ENCODE assay signal across 18 cellular contexts in genomic region chr3:171307988-171308387, GRCh38.
DNase-seq lines count a peak whose midpoint lies in the region; ATAC-seq, FAIRE-seq and TF ChIP-seq lines count a peak whose summit lies in the region.
"Had no signal": no experiment of that assay in that cellular context is flagged by ENCODE, and none has a peak within 500 bp of the region (broad histone marks: within the 10 kb centered on the region; RNA-seq: fewer than 3 reads in every experiment).

No MANE protein-coding gene starts in this region.

- no peak for ATAC-seq in CD4-positive, CD25-positive, alpha-beta regulatory T cell (ENCODE audit: low read depth in 2 of 2)
- no peak for ATAC-seq in K562
- ATAC-seq in GM21528 (IDR thresholded peaks at IDR 0.05; ENCODE audit: low FRiP score, unreplicated experiment): no peak
- ATAC-seq: CD8-positive, alpha-beta T cell; HCT116 had no signal

- H3K9me1 ChIP-seq in K562 (ENCODE audit: control insufficient read depth, insufficient read depth, low read length): no peaks in the 10 kb centered on the region

- no peaks in the 10 kb centered on the region for H3K9me3 ChIP-seq in CD4-positive, CD25-positive, alpha-beta regulatory T cell (ENCODE audit: control insufficient read depth in 2 of 2, low read length in 2 of 2)
- no peaks in the 10 kb centered on the region for H3K9me3 ChIP-seq in HEK293 (ENCODE audit: control insufficient read depth, insufficient read depth, low read depth, low read length)
- H3K9me3 ChIP-seq in K562 (replicated peaks; ENCODE audit: control insufficient read depth, insufficient read depth, low read depth, low read length): no peaks in the 10 kb centered on the region

- TF ChIP-seq CTCF in HEK293 (tag by site-specific recombination; IDR thresholded peaks at IDR 0.05): no peak
- TF ChIP-seq CTCF in K562 (IDR thresholded peaks at IDR 0.05 in 2 of 3, conservative IDR thresholded peaks at IDR 0.05 in 1 of 3; ENCODE audit: insufficient read depth in 2 of 3, low read depth in 1 of 3, low read length in 3 of 3): no peak
- no peak for TF ChIP-seq CTCF in osteocyte (IDR thresholded peaks at IDR 0.05)

- no peaks in the 10 kb centered on the region for H3K27me3 Mint-ChIP-seq in CD4-positive, CD25-positive, alpha-beta regulatory T cell
- no peaks in the 10 kb centered on the region for H3K27me3 Mint-ChIP-seq in osteocyte (ENCODE audit: unreplicated experiment)

- H3K4me2 ChIP-seq in K562 (ENCODE audit: insufficient read depth, low read length): no peak overlapping the region
- H3K4me2 ChIP-seq: BLaER1 treated with 17β-estradiol and CSF1 and Interleukin-3, amounts not matched to agents 10 nM and 100 nM had no signal

- H3K4me3 Mint-ChIP-seq in CD4-positive, CD25-positive, alpha-beta regulatory T cell: no peak overlapping the region
- no peak overlapping the region for H3K4me3 Mint-ChIP-seq in osteocyte (ENCODE audit: unreplicated experiment)
- H3K4me3 Mint-ChIP-seq: CD8-positive, alpha-beta T cell had no signal

- no peak for TF ChIP-seq RAD21 in K562 (CRISPR knock-in tag; conservative IDR thresholded peaks at IDR 0.05 in 1 of 2, IDR thresholded peaks at IDR 0.05 in 1 of 2)

- no peaks in the 10 kb centered on the region for H4K20me1 ChIP-seq in K562 (replicated peaks; ENCODE audit: control insufficient read depth, insufficient read depth, low read length)
- H4K20me1 ChIP-seq: BLaER1 treated with 17β-estradiol and CSF1 and Interleukin-3, amounts not matched to agents 10 nM and 100 nM had no signal

- POLR2A ChIA-PET in HEK293 (lab: Yijun Ruan, JAX): no interaction called here
- POLR2A ChIA-PET in K562 (lab: Yijun Ruan, JAX): no interaction called here

- in situ Hi-C loops in K562 (cut with MboI): no loop called here

- H2AFZ ChIP-seq in K562 (ENCODE audit: low read depth, low read length): no peak overlapping the region
- H2AFZ ChIP-seq: GM23248 had no signal

- H3K4me1 Mint-ChIP-seq in CD4-positive, CD25-positive, alpha-beta regulatory T cell: peaks cover 41 to 76% (median 61%) of the 10 kb centered on the region in 4 donors
- peaks cover 67% of the 10 kb centered on the region for H3K4me1 Mint-ChIP-seq in osteocyte (ENCODE audit: unreplicated experiment)

- no peak for FAIRE-seq in K562 (lab: Jason Lieb, UNC)
- FAIRE-seq: H54 had no signal

- H3K27ac ChIP-seq in CD4-positive, CD25-positive, alpha-beta regulatory T cell (ENCODE audit: insufficient read depth, low read length, poor library complexity, severe bottlenecking): no peak overlapping the region
- H3K27ac ChIP-seq in HEK293 (ENCODE audit: extremely low read depth, low read depth, low read length): no peak overlapping the region
- no peak overlapping the region for H3K27ac ChIP-seq in K562 (ENCODE audit: extremely low read depth, low read depth, low read length)
- H3K27ac ChIP-seq: BLaER1 treated with 17β-estradiol and CSF1 and Interleukin-3, amounts not matched to agents 10 nM and 100 nM; GM23248; HL-60 had no signal

- no peaks in the 10 kb centered on the region for H3K27me3 ChIP-seq in CD4-positive, CD25-positive, alpha-beta regulatory T cell (ENCODE audit: control insufficient read depth, insufficient read depth, low read length)
- H3K27me3 ChIP-seq in K562 (ENCODE audit: control insufficient read depth in 2 of 2, insufficient read depth in 2 of 2, low read length in 2 of 2): no peaks in the 10 kb centered on the region
- H3K27me3 ChIP-seq: BLaER1 treated with 17β-estradiol and CSF1 and Interleukin-3, amounts not matched to agents 10 nM and 100 nM had no signal

- H3K9ac ChIP-seq in K562 (ENCODE audit: insufficient read depth in 1 of 2, low read depth in 2 of 2, low read length in 2 of 2): no peak overlapping the region
- H3K9ac ChIP-seq: BLaER1 treated with 17β-estradiol and CSF1 and Interleukin-3, amounts not matched to agents 10 nM and 100 nM; GM23248 had no signal

- intact Hi-C loops in K562 (cut with micrococcal nuclease): no loop called here

- BruUV-seq in K562 (replicated peaks; lab: Mats Ljungman, UMichigan): no TSS peak

- peaks cover 18% of the 10 kb centered on the region for H3K79me2 ChIP-seq in K562 (ENCODE audit: control insufficient read depth, insufficient read depth, low read length)

- H3K36me3 Mint-ChIP-seq in CD4-positive, CD25-positive, alpha-beta regulatory T cell: peaks cover 19% of the 10 kb centered on the region
- H3K36me3 Mint-ChIP-seq in osteocyte (ENCODE audit: unreplicated experiment): peaks cover 3% of the 10 kb centered on the region
- H3K36me3 Mint-ChIP-seq: CD8-positive, alpha-beta T cell had no signal

- H3K27ac Mint-ChIP-seq in CD4-positive, CD25-positive, alpha-beta regulatory T cell: peak overlapping the region in 2 of 3 donors; percentile 41 to 61
- peak overlapping the region; percentile 92 for H3K27ac Mint-ChIP-seq in osteocyte (ENCODE audit: unreplicated experiment)
- H3K27ac Mint-ChIP-seq: CD8-positive, alpha-beta T cell had no signal

- no peak for TF ChIP-seq POLR2A in K562 (conservative IDR thresholded peaks at IDR 0.05)

- peaks cover 0 to 7% (median 1%) of the 10 kb centered on the region in 7 donors for H3K9me3 Mint-ChIP-seq in CD4-positive, CD25-positive, alpha-beta regulatory T cell
- peaks cover 10% of the 10 kb centered on the region for H3K9me3 Mint-ChIP-seq in osteocyte (ENCODE audit: unreplicated experiment)

- no peaks in the 10 kb centered on the region for H3K36me3 ChIP-seq in CD4-positive, CD25-positive, alpha-beta regulatory T cell (ENCODE audit: control insufficient read depth, insufficient read depth, low read length)
- no peaks in the 10 kb centered on the region for H3K36me3 ChIP-seq in HEK293 (ENCODE audit: control insufficient read depth in 2 of 2, insufficient read depth in 1 of 2, low read length in 2 of 2)
- H3K36me3 ChIP-seq in K562 (ENCODE audit: control insufficient read depth, insufficient read depth, low read length): no peaks in the 10 kb centered on the region
- H3K36me3 ChIP-seq: BLaER1 treated with 17β-estradiol and CSF1 and Interleukin-3, amounts not matched to agents 10 nM and 100 nM had no signal

- WGBS in K562 (ENCODE audit: insufficient coverage, low coverage, missing lambda C conversion rate): 52% methylated on average over 2 of the region's 2 CpGs

- H3K4me1 ChIP-seq in CD4-positive, CD25-positive, alpha-beta regulatory T cell (ENCODE audit: control insufficient read depth, insufficient read depth, low read length, poor library complexity, severe bottlenecking): peaks cover 14% of the 10 kb centered on the region
- peaks cover 13% of the 10 kb centered on the region for H3K4me1 ChIP-seq in HEK293 (ENCODE audit: control insufficient read depth, insufficient read depth, low read length)
- H3K4me1 ChIP-seq in K562 (replicated peaks in 1 of 2; ENCODE audit: control insufficient read depth in 2 of 2, insufficient read depth in 2 of 2, low read length in 2 of 2): no peaks in the 10 kb centered on the region; a peak in 1 of 5 replicates

- no peak for DNase-seq in CD4-positive, CD25-positive, alpha-beta regulatory T cell
- DNase-seq in K562 (ENCODE audit: extremely low read depth in 1 of 4, low spot score in 3 of 4) (no peak), osteocyte (ENCODE audit: extremely low spot score, unreplicated experiment) (no peak), Kasumi-1 (lab: John Stamatoyannopoulos, UW) (no peak), HPDE6-E6E7 (ENCODE audit: extremely low spot score) (no peak)
- DNase-seq: 8988T; CD8-positive, alpha-beta T cell; COR-L47; DND-41; GDM1; GM23248; KBM-7 had no signal

- H3K4me3 ChIP-seq in CD4-positive, CD25-positive, alpha-beta regulatory T cell (ENCODE audit: low read depth, low read length): no peak overlapping the region
- H3K4me3 ChIP-seq in HEK293 (ENCODE audit: low read depth, low read length) (no peak overlapping the region), K562 (no peak overlapping the region)
- H3K4me3 ChIP-seq: BLaER1 treated with 17β-estradiol and CSF1 and Interleukin-3, amounts not matched to agents 10 nM and 100 nM; GM23248 had no signal

- CTCF ChIA-PET in HEK293 (lab: Yijun Ruan, JAX): interaction anchor here (0.6 to 0.7 kb wide), 2 partner anchors 257 to 1569 kb away, joined by 4 to 5 read pairs; no protein-coding TSS in a partner anchor
- CTCF ChIA-PET in K562 (lab: Yijun Ruan, JAX; ENCODE audit: low intra/inter-chr PET ratio): no interaction called here

- no peak for TF ChIP-seq EP300 in K562 (IDR thresholded peaks at IDR 0.05; ENCODE audit: low read length)

TF ChIP-seq in HEK293, 187 proteins besides CTCF, POLR2A, EP300 and RAD21 (continues in another document):
- TF ChIP-seq ZNF658 (tag by site-specific recombination; IDR thresholded peaks at IDR 0.05): no peak

TF ChIP-seq in K562, 482 proteins besides CTCF, POLR2A, EP300 and RAD21:
- peak; percentile 18 for TF ChIP-seq RBM25 (IDR thresholded peaks at IDR 0.05; ENCODE audit: low read depth, low read length, severe bottlenecking)
- TF ChIP-seq DNMT1 (IDR thresholded peaks at IDR 0.05): no peak
TF ChIP-seq in K562: peak in this region for 1.
